12 cellular contexts compared by ENCODE assay signal in genomic region chr15:45589296-45589695, GRCh38. TPM values are rescaled to one million over a fixed set of nuclear protein-coding genes. Genes with fewer than 3 reads are reported as not detected.
DNase-seq lines count a peak whose midpoint lies in the region; ATAC-seq and TF ChIP-seq lines count a peak whose summit lies in the region.
"Had no signal": no experiment of that assay in that cellular context is flagged by ENCODE, and none has a peak within 500 bp of the region (broad histone marks: within the 10 kb centered on the region; RNA-seq: fewer than 3 reads in every experiment).

No MANE protein-coding gene starts in this region.

- DNase-seq in activated CD8-positive, alpha-beta memory T cell treated with anti-CD3 and anti-CD28 coated beads, Interleukin-2, amount 10 ng/mL, durations not matched to agents 7 days and 5 days: no peak
- no peak for DNase-seq in activated CD8-positive, alpha-beta memory T cell treated with anti-CD3 and anti-CD28 coated beads, Interleukin-2, amount 50 U/mL, for 4 hours
- no peak for DNase-seq in activated T-helper 1 cell treated with anti-CD3 and anti-CD28 coated beads, Interleukin-12 subunit alpha, Interleukin-12 subunit beta, Interleukin-2, Interleukin-4 antibody, amounts not matched to agents 30 ng/mL and 10 ng/mL and 1 ng/mL, durations not matched to agents 14 hours and 24 hours and 36 hours (ENCODE audit: low spot score)
- DNase-seq in glutamatergic neuron (no peak), SIG-M5 treated with dmso at 0.1 percent for 504 hours (lab: John Stamatoyannopoulos, UW; ENCODE audit: unreplicated experiment) (no peak), iPS-NIHi11 (ENCODE audit: low spot score) (no peak)
- no peak for DNase-seq in stimulated activated naive B cell treated with anti-CD40 and anti-IgM and Interleukin-4, amounts not matched to agents 10 μg/mL and 1 μg/mL and 100 μg/mL, for 72 hours
- DNase-seq: activated CD4-positive, alpha-beta memory T cell treated with anti-CD3 and anti-CD28 coated beads, Interleukin-2, amount 10 ng/mL, durations not matched to agents 7 days and 5 days; caudate nucleus; hippocampal formation; NCI-H1694 treated with DMSO at 0.1 percent for 48 hours had no signal

- H3K9me3 Mint-ChIP-seq in activated CD8-positive, alpha-beta memory T cell treated with anti-CD3 and anti-CD28 coated beads, Interleukin-2, amount 10 ng/mL, durations not matched to agents 7 days and 5 days (ENCODE audit: low read depth): no peaks in the 10 kb centered on the region
- H3K9me3 Mint-ChIP-seq in activated T-helper 1 cell treated with anti-CD3 and anti-CD28 coated beads, Interleukin-12 subunit alpha, Interleukin-12 subunit beta, Interleukin-2, Interleukin-4 antibody, amounts not matched to agents 30 ng/mL and 10 ng/mL and 1 ng/mL, durations not matched to agents 14 hours and 24 hours and 36 hours: no peaks in the 10 kb centered on the region
- peaks cover 7% of the 10 kb centered on the region for H3K9me3 Mint-ChIP-seq in glutamatergic neuron (ENCODE audit: unreplicated experiment)
- H3K9me3 Mint-ChIP-seq in stimulated activated naive B cell treated with anti-CD40 and anti-IgM and Interleukin-4, amounts not matched to agents 10 μg/mL and 1 μg/mL and 100 μg/mL, for 72 hours: no peaks in the 10 kb centered on the region
- H3K9me3 Mint-ChIP-seq: activated CD4-positive, alpha-beta memory T cell treated with anti-CD3 and anti-CD28 coated beads, Interleukin-2, amount 10 ng/mL, durations not matched to agents 7 days and 5 days had no signal

- CTCF ChIA-PET in activated CD8-positive, alpha-beta memory T cell treated with anti-CD3 and anti-CD28 coated beads, Interleukin-2, amount 10 ng/mL, durations not matched to agents 7 days and 5 days (lab: Charles Lee): interaction anchor here (0.7 to 4.9 kb wide), 5 partner anchors 15 to 188 kb away, joined by 3 to 45 read pairs (median 10); no protein-coding TSS in a partner anchor

- no peak for TF ChIP-seq CTCF in glutamatergic neuron (IDR thresholded peaks at IDR 0.05; ENCODE audit: partially characterized antibody, unreplicated experiment)

- no peaks in the 10 kb centered on the region for H3K27me3 Mint-ChIP-seq in activated CD8-positive, alpha-beta memory T cell treated with anti-CD3 and anti-CD28 coated beads, Interleukin-2, amount 10 ng/mL, durations not matched to agents 7 days and 5 days
- no peaks in the 10 kb centered on the region for H3K27me3 Mint-ChIP-seq in activated T-helper 1 cell treated with anti-CD3 and anti-CD28 coated beads, Interleukin-12 subunit alpha, Interleukin-12 subunit beta, Interleukin-2, Interleukin-4 antibody, amounts not matched to agents 30 ng/mL and 10 ng/mL and 1 ng/mL, durations not matched to agents 14 hours and 24 hours and 36 hours (ENCODE audit: insufficient read depth)
- peaks cover 3% of the 10 kb centered on the region for H3K27me3 Mint-ChIP-seq in glutamatergic neuron (ENCODE audit: unreplicated experiment)
- no peaks in the 10 kb centered on the region for H3K27me3 Mint-ChIP-seq in stimulated activated naive B cell treated with anti-CD40 and anti-IgM and Interleukin-4, amounts not matched to agents 10 μg/mL and 1 μg/mL and 100 μg/mL, for 72 hours
- H3K27me3 Mint-ChIP-seq: activated CD4-positive, alpha-beta memory T cell treated with anti-CD3 and anti-CD28 coated beads, Interleukin-2, amount 10 ng/mL, durations not matched to agents 7 days and 5 days had no signal

- intact Hi-C loops in activated T-helper 1 cell treated with anti-CD3 and anti-CD28 coated beads, Interleukin-12 subunit alpha, Interleukin-12 subunit beta, Interleukin-2, Interleukin-4 antibody, amounts not matched to agents 30 ng/mL and 10 ng/mL and 1 ng/mL, durations not matched to agents 14 hours and 24 hours and 36 hours (cut with micrococcal nuclease): loop anchor here (10.0 kb wide), 1 partner anchor 424 kb away; no protein-coding TSS in a partner anchor

- H3K4me3 Mint-ChIP-seq in activated CD8-positive, alpha-beta memory T cell treated with anti-CD3 and anti-CD28 coated beads, Interleukin-2, amount 10 ng/mL, durations not matched to agents 7 days and 5 days: peak overlapping the region; percentile 98
- peak overlapping the region; percentile 100 for H3K4me3 Mint-ChIP-seq in activated T-helper 1 cell treated with anti-CD3 and anti-CD28 coated beads, Interleukin-12 subunit alpha, Interleukin-12 subunit beta, Interleukin-2, Interleukin-4 antibody, amounts not matched to agents 30 ng/mL and 10 ng/mL and 1 ng/mL, durations not matched to agents 14 hours and 24 hours and 36 hours
- H3K4me3 Mint-ChIP-seq in glutamatergic neuron (ENCODE audit: unreplicated experiment): peak overlapping the region; percentile 6
- peak overlapping the region; percentile 89 to 96 for H3K4me3 Mint-ChIP-seq in stimulated activated naive B cell treated with anti-CD40 and anti-IgM and Interleukin-4, amounts not matched to agents 10 μg/mL and 1 μg/mL and 100 μg/mL, for 72 hours

- peaks cover 9% of the 10 kb centered on the region for H3K36me3 Mint-ChIP-seq in activated CD8-positive, alpha-beta memory T cell treated with anti-CD3 and anti-CD28 coated beads, Interleukin-2, amount 10 ng/mL, durations not matched to agents 7 days and 5 days
- H3K36me3 Mint-ChIP-seq in activated T-helper 1 cell treated with anti-CD3 and anti-CD28 coated beads, Interleukin-12 subunit alpha, Interleukin-12 subunit beta, Interleukin-2, Interleukin-4 antibody, amounts not matched to agents 30 ng/mL and 10 ng/mL and 1 ng/mL, durations not matched to agents 14 hours and 24 hours and 36 hours (ENCODE audit: low read depth): peaks cover 13% of the 10 kb centered on the region
- H3K36me3 Mint-ChIP-seq in glutamatergic neuron (ENCODE audit: unreplicated experiment): no peaks in the 10 kb centered on the region
- peaks cover 17 to 27% of the 10 kb centered on the region in 2 donors for H3K36me3 Mint-ChIP-seq in stimulated activated naive B cell treated with anti-CD40 and anti-IgM and Interleukin-4, amounts not matched to agents 10 μg/mL and 1 μg/mL and 100 μg/mL, for 72 hours

- ATAC-seq in activated CD8-positive, alpha-beta memory T cell treated with anti-CD3 and anti-CD28 coated beads, Interleukin-2, amount 10 ng/mL, durations not matched to agents 7 days and 5 days: no peak
- ATAC-seq in stimulated activated naive B cell treated with anti-CD40 and anti-IgM and Interleukin-4, amounts not matched to agents 10 μg/mL and 1 μg/mL and 100 μg/mL, for 72 hours (replicated peaks): no peak
- ATAC-seq in GM21447 (IDR thresholded peaks at IDR 0.05; ENCODE audit: unreplicated experiment): no peak

- H3K27ac Mint-ChIP-seq in activated CD8-positive, alpha-beta memory T cell treated with anti-CD3 and anti-CD28 coated beads, Interleukin-2, amount 10 ng/mL, durations not matched to agents 7 days and 5 days: no peak overlapping the region
- H3K27ac Mint-ChIP-seq in activated T-helper 1 cell treated with anti-CD3 and anti-CD28 coated beads, Interleukin-12 subunit alpha, Interleukin-12 subunit beta, Interleukin-2, Interleukin-4 antibody, amounts not matched to agents 30 ng/mL and 10 ng/mL and 1 ng/mL, durations not matched to agents 14 hours and 24 hours and 36 hours: no peak overlapping the region
- H3K27ac Mint-ChIP-seq in glutamatergic neuron (ENCODE audit: unreplicated experiment): no peak overlapping the region
- H3K27ac Mint-ChIP-seq in stimulated activated naive B cell treated with anti-CD40 and anti-IgM and Interleukin-4, amounts not matched to agents 10 μg/mL and 1 μg/mL and 100 μg/mL, for 72 hours: peak overlapping the region; percentile 59

- H3K4me1 Mint-ChIP-seq in activated CD8-positive, alpha-beta memory T cell treated with anti-CD3 and anti-CD28 coated beads, Interleukin-2, amount 10 ng/mL, durations not matched to agents 7 days and 5 days: peaks cover 36% of the 10 kb centered on the region
- H3K4me1 Mint-ChIP-seq in activated T-helper 1 cell treated with anti-CD3 and anti-CD28 coated beads, Interleukin-12 subunit alpha, Interleukin-12 subunit beta, Interleukin-2, Interleukin-4 antibody, amounts not matched to agents 30 ng/mL and 10 ng/mL and 1 ng/mL, durations not matched to agents 14 hours and 24 hours and 36 hours (ENCODE audit: low read depth): peaks cover 37% of the 10 kb centered on the region
- H3K4me1 Mint-ChIP-seq in glutamatergic neuron (ENCODE audit: low read depth, unreplicated experiment): peaks cover 15% of the 10 kb centered on the region
- H3K4me1 Mint-ChIP-seq in stimulated activated naive B cell treated with anti-CD40 and anti-IgM and Interleukin-4, amounts not matched to agents 10 μg/mL and 1 μg/mL and 100 μg/mL, for 72 hours: peaks cover 17 to 46% of the 10 kb centered on the region in 2 donors

RNA-seq across cellular contexts. Expression of gene BLOC1S6, which starts 2.1 kb away (rescaled TPM):
- 10 to 100 TPM; 33.6 to 35.7 TPM for total RNA-seq in activated CD8-positive, alpha-beta memory T cell treated with anti-CD3 and anti-CD28 coated beads, Interleukin-2, amount 10 ng/mL, durations not matched to agents 7 days and 5 days
- 50.6 TPM in 2 replicates for total RNA-seq in activated T-helper 1 cell treated with anti-CD3 and anti-CD28 coated beads, Interleukin-12 subunit alpha, Interleukin-12 subunit beta, Interleukin-2, Interleukin-4 antibody, amounts not matched to agents 30 ng/mL and 10 ng/mL and 1 ng/mL, durations not matched to agents 14 hours and 24 hours and 36 hours
- total RNA-seq in glutamatergic neuron (ENCODE audit: unreplicated experiment): 38.7 TPM

RNA-seq across cellular contexts. Expression of gene SQOR, which starts 45.5 kb away (rescaled TPM):
- 10 to 100 TPM; 79.8 to 86.4 TPM for total RNA-seq in activated CD8-positive, alpha-beta memory T cell treated with anti-CD3 and anti-CD28 coated beads, Interleukin-2, amount 10 ng/mL, durations not matched to agents 7 days and 5 days
- 96.0 and 100 TPM in 2 replicates for total RNA-seq in activated T-helper 1 cell treated with anti-CD3 and anti-CD28 coated beads, Interleukin-12 subunit alpha, Interleukin-12 subunit beta, Interleukin-2, Interleukin-4 antibody, amounts not matched to agents 30 ng/mL and 10 ng/mL and 1 ng/mL, durations not matched to agents 14 hours and 24 hours and 36 hours
- not detected for total RNA-seq in glutamatergic neuron (ENCODE audit: unreplicated experiment)

Comparison
In these comparisons a context has a peak if more than half of its experiments do, and no peak if none do; other contexts are left out.
1. H3K4me3 Mint-ChIP-seq: peak in every context shown above with its lines; median percentile 100 in activated T-helper 1 cell treated with anti-CD3 and anti-CD28 coated beads, Interleukin-12 subunit alpha, Interleukin-12 subunit beta, Interleukin-2, Interleukin-4 antibody, amounts not matched to agents 30 ng/mL and 10 ng/mL and 1 ng/mL, durations not matched to agents 14 hours and 24 hours and 36 hours; 98 in activated CD8-positive, alpha-beta memory T cell treated with anti-CD3 and anti-CD28 coated beads, Interleukin-2, amount 10 ng/mL, durations not matched to agents 7 days and 5 days; 92 in stimulated activated naive B cell treated with anti-CD40 and anti-IgM and Interleukin-4, amounts not matched to agents 10 μg/mL and 1 μg/mL and 100 μg/mL, for 72 hours; 6 in glutamatergic neuron.
2. RNA of gene SQOR, which starts 45.5 kb away (total RNA-seq): 96.0 to 100 TPM in activated T-helper 1 cell treated with anti-CD3 and anti-CD28 coated beads, Interleukin-12 subunit alpha, Interleukin-12 subunit beta, Interleukin-2, Interleukin-4 antibody, amounts not matched to agents 30 ng/mL and 10 ng/mL and 1 ng/mL, durations not matched to agents 14 hours and 24 hours and 36 hours and 79.8 to 86.4 TPM in activated CD8-positive, alpha-beta memory T cell treated with anti-CD3 and anti-CD28 coated beads, Interleukin-2, amount 10 ng/mL, durations not matched to agents 7 days and 5 days; not detected in glutamatergic neuron (single experiment); every median in the first group is over 10 times any median in the second.